ENCODE assay signal across 12 cellular contexts in genomic region chr17:67247416-67247900, GRCh38. TPM values are rescaled to one million over a fixed set of nuclear protein-coding genes. Genes with fewer than 3 reads are reported as not detected.
DNase-seq lines count a peak whose midpoint lies in the region; ATAC-seq and TF ChIP-seq lines count a peak whose summit lies in the region.
"Had no signal": no experiment of that assay in that cellular context is flagged by ENCODE, and none has a peak within 500 bp of the region (broad histone marks: within the 10 kb centered on the region; RNA-seq: fewer than 3 reads in every experiment).

No MANE protein-coding gene starts in this region.

- H3K27me3 ChIP-seq in RWPE2 (ENCODE audit: insufficient read depth, poor library complexity, severe bottlenecking) (no peaks in the 10 kb centered on the region), iPS-18a (ENCODE audit: control insufficient read depth, insufficient read depth, low read length) (peaks cover 11% of the 10 kb centered on the region)
- H3K27me3 ChIP-seq: body of pancreas, tibial nerve had no signal

- H3K9me3 Mint-ChIP-seq in activated naive CD4-positive, alpha-beta T cell treated with anti-CD3 and anti-CD28 coated beads, Interleukin-2, amount 50 U/mL, for 24 hours = no peaks in the 10 kb centered on the region
- no peaks in the 10 kb centered on the region for H3K9me3 Mint-ChIP-seq in activated naive CD4-positive, alpha-beta T cell treated with anti-CD3 and anti-CD28 coated beads, Interleukin-2, amount 50 U/mL, for 72 hours
- no peaks in the 10 kb centered on the region for H3K9me3 Mint-ChIP-seq in stimulated activated memory B cell treated with anti-CD40 and anti-IgM and Interleukin-4, amounts not matched to agents 10 μg/mL and 1 μg/mL and 100 μg/mL, for 72 hours

- H3K4me3 Mint-ChIP-seq in activated naive CD4-positive, alpha-beta T cell treated with anti-CD3 and anti-CD28 coated beads, Interleukin-2, amount 50 U/mL, for 24 hours = peak overlapping the region; percentile 81
- H3K4me3 Mint-ChIP-seq in stimulated activated memory B cell treated with anti-CD40 and anti-IgM and Interleukin-4, amounts not matched to agents 10 μg/mL and 1 μg/mL and 100 μg/mL, for 72 hours = no peak overlapping the region

- H3K27ac ChIP-seq in RWPE2 (ENCODE audit: poor library complexity, severe bottlenecking) = peak overlapping the region; percentile 99
- no peak overlapping the region for H3K27ac ChIP-seq in iPS-18a (ENCODE audit: low read length)

- no peak for ATAC-seq in activated naive CD4-positive, alpha-beta T cell treated with anti-CD3 and anti-CD28 coated beads, Interleukin-2, amount 50 U/mL, for 72 hours
- ATAC-seq in RWPE2 (ENCODE audit: low read depth) (no peak), HG03439 (IDR thresholded peaks at IDR 0.05; ENCODE audit: unreplicated experiment) (no peak)
- ATAC-seq in stimulated activated memory B cell treated with anti-CD40 and anti-IgM and Interleukin-4, amounts not matched to agents 10 μg/mL and 1 μg/mL and 100 μg/mL, for 72 hours = no peak

- H3K4me1 Mint-ChIP-seq in activated naive CD4-positive, alpha-beta T cell treated with anti-CD3 and anti-CD28 coated beads, Interleukin-2, amount 50 U/mL, for 24 hours = peaks cover 32% of the 10 kb centered on the region
- peaks cover 28% of the 10 kb centered on the region for H3K4me1 Mint-ChIP-seq in stimulated activated memory B cell treated with anti-CD40 and anti-IgM and Interleukin-4, amounts not matched to agents 10 μg/mL and 1 μg/mL and 100 μg/mL, for 72 hours

- H3K27ac Mint-ChIP-seq in activated naive CD4-positive, alpha-beta T cell treated with anti-CD3 and anti-CD28 coated beads, Interleukin-2, amount 50 U/mL, for 24 hours = peak overlapping the region; percentile 17
- no peak overlapping the region for H3K27ac Mint-ChIP-seq in activated naive CD4-positive, alpha-beta T cell treated with anti-CD3 and anti-CD28 coated beads, Interleukin-2, amount 50 U/mL, for 72 hours
- peak overlapping the region; percentile 22 for H3K27ac Mint-ChIP-seq in stimulated activated memory B cell treated with anti-CD40 and anti-IgM and Interleukin-4, amounts not matched to agents 10 μg/mL and 1 μg/mL and 100 μg/mL, for 72 hours

- H3K36me3 ChIP-seq in RWPE2 (ENCODE audit: low read depth) (peaks cover 16% of the 10 kb centered on the region), iPS-18a (ENCODE audit: control insufficient read depth, low read depth, low read length) (no peaks in the 10 kb centered on the region)
- H3K36me3 ChIP-seq: tibial nerve had no signal

- no peak overlapping the region for H3K9ac ChIP-seq in iPS-18a (ENCODE audit: low read length)

- H3K36me3 Mint-ChIP-seq in activated naive CD4-positive, alpha-beta T cell treated with anti-CD3 and anti-CD28 coated beads, Interleukin-2, amount 50 U/mL, for 24 hours = peaks cover 1% of the 10 kb centered on the region
- peaks cover 12 to 13% of the 10 kb centered on the region in 2 donors for H3K36me3 Mint-ChIP-seq in activated naive CD4-positive, alpha-beta T cell treated with anti-CD3 and anti-CD28 coated beads, Interleukin-2, amount 50 U/mL, for 72 hours
- H3K36me3 Mint-ChIP-seq in stimulated activated memory B cell treated with anti-CD40 and anti-IgM and Interleukin-4, amounts not matched to agents 10 μg/mL and 1 μg/mL and 100 μg/mL, for 72 hours = no peaks in the 10 kb centered on the region

- TF ChIP-seq CTCF in RWPE2 (IDR thresholded peaks at IDR 0.05; ENCODE audit: poor library complexity, severe bottlenecking) = no peak

- H3K27me3 Mint-ChIP-seq in activated naive CD4-positive, alpha-beta T cell treated with anti-CD3 and anti-CD28 coated beads, Interleukin-2, amount 50 U/mL, for 24 hours = no peaks in the 10 kb centered on the region
- H3K27me3 Mint-ChIP-seq in stimulated activated memory B cell treated with anti-CD40 and anti-IgM and Interleukin-4, amounts not matched to agents 10 μg/mL and 1 μg/mL and 100 μg/mL, for 72 hours = peaks cover 20% of the 10 kb centered on the region

- H3K9me3 ChIP-seq in RWPE2 (ENCODE audit: severe bottlenecking) = no peaks in the 10 kb centered on the region
- H3K9me3 ChIP-seq in iPS-18a (ENCODE audit: control insufficient read depth, low read depth, low read length) = no peaks in the 10 kb centered on the region
- H3K9me3 ChIP-seq: body of pancreas, tibial nerve had no signal

- DNase-seq in activated naive CD4-positive, alpha-beta T cell treated with anti-CD3 and anti-CD28 coated beads, Interleukin-2, amount 50 U/mL, for 72 hours (ENCODE audit: low spot score in 2 of 2) = no peak
- DNase-seq in RWPE2 (ENCODE audit: low spot score) (no peak), SW 1271 (lab: John Stamatoyannopoulos, UW) (no peak)
- no peak for DNase-seq in effector CD4-positive, alpha-beta T cell
- DNase-seq: NCI-H2227 treated with DMSO at 0.1 percent for 48 hours had no signal

- H3K4me1 ChIP-seq in RWPE2 (ENCODE audit: insufficient read depth, poor library complexity, severe bottlenecking) (peaks cover 25% of the 10 kb centered on the region), iPS-18a (ENCODE audit: control insufficient read depth, low read depth, low read length) (peaks cover 19% of the 10 kb centered on the region)

- H3K4me3 ChIP-seq in RWPE2 (ENCODE audit: severe bottlenecking) (no peak overlapping the region), iPS-18a (ENCODE audit: low read length) (peak overlapping the region; percentile 81)
- H3K4me3 ChIP-seq: body of pancreas, K562 had no signal

RNA-seq across cellular contexts. Expression of gene HELZ, which starts 2.5 kb away (rescaled TPM):
- total RNA-seq in activated naive CD4-positive, alpha-beta T cell treated with anti-CD3 and anti-CD28 coated beads, Interleukin-2, amount 50 U/mL, for 72 hours = 10 to 100 TPM; 42.9 to 88.8 TPM

Comparison
In these comparisons a context has a peak if more than half of its experiments do, and no peak if none do; other contexts are left out.
1. H3K27ac Mint-ChIP-seq: peak in activated naive CD4-positive, alpha-beta T cell treated with anti-CD3 and anti-CD28 coated beads, Interleukin-2, amount 50 U/mL, for 24 hours (single experiment) and stimulated activated memory B cell treated with anti-CD40 and anti-IgM and Interleukin-4, amounts not matched to agents 10 μg/mL and 1 μg/mL and 100 μg/mL, for 72 hours (single experiment); none in activated naive CD4-positive, alpha-beta T cell treated with anti-CD3 and anti-CD28 coated beads, Interleukin-2, amount 50 U/mL, for 72 hours (0 of 2).